8 cellular contexts compared by ENCODE assay signal in genomic region chr15:65304393-65305143, GRCh38. TPM values are rescaled to one million over a fixed set of nuclear protein-coding genes. Genes with fewer than 3 reads are reported as not detected.
DNase-seq lines count a peak whose midpoint lies in the region; ATAC-seq and TF ChIP-seq lines count a peak whose summit lies in the region.

Gene RNU5B-1, plus strand, starts transcription at chr15:65304677.

- H3K9me3 Mint-ChIP-seq in Caco-2 (ENCODE audit: unreplicated experiment) (no peaks in the 10 kb centered on the region), endothelial cell (ENCODE audit: unreplicated experiment) (no peaks in the 10 kb centered on the region), mesothelial cell of epicardium (no peaks in the 10 kb centered on the region)

- BruUV-seq in Caco-2 (replicated peaks; lab: Mats Ljungman, UMichigan) = TSS peak; percentile 98

- H3K4me3 Mint-ChIP-seq in Caco-2 (ENCODE audit: unreplicated experiment) (peak within 1 kb of the TSS; percentile 90), endothelial cell (ENCODE audit: unreplicated experiment) (peak within 1 kb of the TSS; percentile 89), mesothelial cell of epicardium (peak within 1 kb of the TSS; percentile 79)

- POLR2A ChIA-PET in Caco-2 (lab: Charles Lee) = interaction anchor here (0.5 to 2.1 kb wide), 28 partner anchors 9 to 1201 kb away, joined by 3 to 37 read pairs (median 5); partner anchors contain the start of genes CLPX, HACD3, IGDCC3 and INTS14

- CTCF ChIA-PET in Caco-2 (lab: Charles Lee) = interaction anchor here (0.6 to 1.5 kb wide), 6 partner anchors 9 to 119 kb away, joined by 3 to 11 read pairs (median 4); partner anchors contain the start of genes CLPX and PARP16

- intact Hi-C loops in Caco-2 (cut with micrococcal nuclease; ENCODE audit: unreplicated experiment) = loop anchor here (1.0 kb wide), 2 partner anchors 8 to 271 kb away; partner anchors contain the start of gene RNU5A-1

- peaks cover 28% of the 10 kb centered on the region for H3K36me3 Mint-ChIP-seq in Caco-2 (ENCODE audit: insufficient read depth, unreplicated experiment)
- no peaks in the 10 kb centered on the region for H3K36me3 Mint-ChIP-seq in endothelial cell (ENCODE audit: low read depth, unreplicated experiment)
- no peaks in the 10 kb centered on the region for H3K36me3 Mint-ChIP-seq in mesothelial cell of epicardium

- H3K27ac Mint-ChIP-seq in Caco-2 (ENCODE audit: unreplicated experiment) (peak within 1 kb of the TSS; percentile 95), endothelial cell (ENCODE audit: unreplicated experiment) (peak within 1 kb of the TSS; percentile 100), mesothelial cell of epicardium (peak within 1 kb of the TSS; percentile 99)

- H3K4me1 Mint-ChIP-seq in Caco-2 (ENCODE audit: low read depth, unreplicated experiment) (no peaks in the 10 kb centered on the region), endothelial cell (ENCODE audit: unreplicated experiment) (peaks cover 6% of the 10 kb centered on the region), mesothelial cell of epicardium (peaks cover 16% of the 10 kb centered on the region)

- TF ChIP-seq CTCF in Caco-2 (IDR thresholded peaks at IDR 0.05; ENCODE audit: insufficient read depth in 1 of 2, low read depth in 1 of 2, low read length in 1 of 2, severe bottlenecking in 1 of 2, unreplicated experiment in 1 of 2) (peak in 1 of 2 experiments; percentile 77), HL-60 (IDR thresholded peaks at IDR 0.05; ENCODE audit: insufficient read depth, low read length) (peak; percentile 95), endothelial cell (IDR thresholded peaks at IDR 0.05; ENCODE audit: unreplicated experiment) (peak; percentile 94), mesothelial cell of epicardium (IDR thresholded peaks at IDR 0.05; ENCODE audit: unreplicated experiment) (no peak)

- H3K9me3 ChIP-seq in Caco-2 = no peaks in the 10 kb centered on the region

- H3K36me3 ChIP-seq in Caco-2 (ENCODE audit: control insufficient read depth, insufficient read depth, low read length) = no peaks in the 10 kb centered on the region

- H3K27me3 Mint-ChIP-seq in Caco-2 (ENCODE audit: insufficient read depth, unreplicated experiment) = no peaks in the 10 kb centered on the region
- H3K27me3 Mint-ChIP-seq in endothelial cell (ENCODE audit: unreplicated experiment) = peaks cover 7% of the 10 kb centered on the region
- no peaks in the 10 kb centered on the region for H3K27me3 Mint-ChIP-seq in mesothelial cell of epicardium (ENCODE audit: low read depth)

- H3K27ac ChIP-seq in HL-60 (replicated peaks) = peak within 1 kb of the TSS; percentile 99

- DNase-seq in Caco-2 (peak; percentile 86 to 89), HL-60 (ENCODE audit: low read depth in 1 of 2, low spot score in 1 of 2) (peak; percentile 60 to 89), NOMO-1 (lab: John Stamatoyannopoulos, UW; ENCODE audit: unreplicated experiment in 2 of 2) (peak; percentile 86 to 96), endothelial cell (ENCODE audit: low spot score) (peak; percentile 68), mesothelial cell of epicardium (ENCODE audit: low spot score in 2 of 2, unreplicated experiment in 2 of 2) (peak in 1 of 2 experiments; percentile 63)
- peak; percentile 59 to 81 (median 69) for DNase-seq in activated CD8-positive, alpha-beta memory T cell treated with anti-CD3 and anti-CD28 coated beads for 48 hours (ENCODE audit: low read depth in 2 of 3, low spot score in 2 of 3)
- peak; percentile 73 to 77 for DNase-seq in stimulated activated CD8-positive, alpha-beta memory T cell treated with anti-CD3 and anti-CD28 coated beads, Interleukin-15, amount 100 ng/mL, for 48 hours (ENCODE audit: low read depth in 2 of 2)

- H3K27me3 ChIP-seq in Caco-2 (replicated peaks; ENCODE audit: control insufficient read depth, insufficient read depth, low read length) = no peaks in the 10 kb centered on the region
- H3K27me3 ChIP-seq in HL-60 (ENCODE audit: insufficient read depth, poor library complexity, severe bottlenecking) = no peaks in the 10 kb centered on the region

- H3K4me3 ChIP-seq in Caco-2 (ENCODE audit: low read depth, low read length) (peak within 1 kb of the TSS; percentile 41), HL-60 (replicated peaks; ENCODE audit: insufficient read depth, low read length) (peak within 1 kb of the TSS; percentile 34)

- ATAC-seq in GM19463 (IDR thresholded peaks at IDR 0.05; ENCODE audit: unreplicated experiment) = peak; percentile 63

- H3K4me1 ChIP-seq in Caco-2 = peaks cover 6% of the 10 kb centered on the region; the same call in 1 of the 2 replicates

RNA-seq across cellular contexts. Expression of gene RNU5B-1, which starts in this region (rescaled TPM):
- total RNA-seq in Caco-2 (2022) = not detected in 2 replicates
- not detected for total RNA-seq in endothelial cell (ENCODE audit: unreplicated experiment)
- 16.2 to 27.9 TPM (median 19.7 TPM) in 3 replicates for total RNA-seq in mesothelial cell of epicardium

Comparison
In these comparisons a context has a peak if more than half of its experiments do, and no peak if none do; other contexts are left out.
1. Peak in DNase-seq and H3K4me3 ChIP-seq in Caco-2; RNA of the gene not detected or under 1 TPM.
2. Peak in DNase-seq in endothelial cell; RNA of the gene not detected or under 1 TPM.